Comparison of ENCODE assay signal across 8 cellular contexts in the genomic region with DNA sequence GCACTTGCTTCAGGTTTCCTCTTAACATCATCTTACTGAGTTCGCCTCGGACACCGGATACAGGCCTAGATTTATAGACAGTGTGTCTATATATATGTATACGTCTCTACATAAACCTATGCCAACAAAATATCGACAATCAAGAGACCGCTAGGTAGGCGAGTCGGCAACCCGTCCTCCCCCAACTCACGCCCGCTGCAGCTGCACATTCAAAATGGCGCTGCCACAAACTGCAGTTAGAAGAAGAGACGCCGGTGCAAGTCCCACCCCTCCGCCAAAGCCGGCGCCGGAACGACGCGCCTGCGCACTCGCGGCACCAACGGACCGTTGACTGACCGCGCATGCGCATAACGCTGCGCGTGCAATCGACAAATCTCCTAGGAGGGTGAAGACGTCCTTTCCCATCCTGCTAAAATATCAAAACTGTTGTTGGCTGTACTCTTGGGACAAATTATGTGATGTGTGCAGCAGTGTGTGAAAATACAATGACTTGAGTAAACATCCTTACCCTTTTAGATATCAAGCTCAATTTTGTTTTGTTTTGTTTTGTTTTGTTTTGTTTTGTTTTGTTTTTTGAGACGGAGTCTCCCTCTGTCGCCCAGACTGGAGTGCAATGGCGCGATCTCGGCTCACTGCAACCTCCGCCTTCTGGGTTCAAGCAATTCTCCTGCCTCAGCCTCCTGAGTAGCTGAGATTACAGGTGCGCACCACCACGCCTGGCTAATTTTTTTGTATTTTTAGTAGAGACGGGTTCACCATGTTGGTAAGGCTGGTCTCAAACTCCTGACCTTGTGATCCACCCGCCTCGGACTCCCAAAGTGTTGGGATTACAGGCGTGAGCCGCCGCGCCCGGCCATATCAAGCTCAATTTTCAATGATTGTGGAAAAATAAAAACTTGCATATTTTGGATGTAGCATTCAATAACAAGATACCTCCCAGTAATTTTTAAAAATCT. TPM values are rescaled to one million over a fixed set of nuclear protein-coding genes. Genes with fewer than 3 reads are reported as not detected.
A peak's percentile ranks its signal among the peaks of the same experiment; 100 is the strongest.
DNase-seq lines count a peak whose midpoint lies in the region; ATAC-seq, FAIRE-seq and TF ChIP-seq lines count a peak whose summit lies in the region.
"Not testable (repeated sequence)": the region's sequence is repeated elsewhere in the genome, so short reads cannot be mapped to it uniquely, and the experiment has no call there.

A gene with protein sequence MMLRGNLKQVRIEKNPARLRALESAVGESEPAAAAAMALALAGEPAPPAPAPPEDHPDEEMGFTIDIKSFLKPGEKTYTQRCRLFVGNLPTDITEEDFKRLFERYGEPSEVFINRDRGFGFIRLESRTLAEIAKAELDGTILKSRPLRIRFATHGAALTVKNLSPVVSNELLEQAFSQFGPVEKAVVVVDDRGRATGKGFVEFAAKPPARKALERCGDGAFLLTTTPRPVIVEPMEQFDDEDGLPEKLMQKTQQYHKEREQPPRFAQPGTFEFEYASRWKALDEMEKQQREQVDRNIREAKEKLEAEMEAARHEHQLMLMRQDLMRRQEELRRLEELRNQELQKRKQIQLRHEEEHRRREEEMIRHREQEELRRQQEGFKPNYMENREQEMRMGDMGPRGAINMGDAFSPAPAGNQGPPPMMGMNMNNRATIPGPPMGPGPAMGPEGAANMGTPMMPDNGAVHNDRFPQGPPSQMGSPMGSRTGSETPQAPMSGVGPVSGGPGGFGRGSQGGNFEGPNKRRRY (minus strand): TSS at position 219 of the 956 bp plus-strand sequence. CDS start 188 bp downstream, at position 31.

- intact Hi-C loops in heart right ventricle (cut with DNase I) (loop anchor here in 8 of 10 donors (2.0 to 10.0 kb wide), 6 partner anchors 79 to 179 kb away; a partner anchor contains a TSS), posterior cingulate gyrus (cut with DNase I) (loop anchor here (1.0 to 2.0 kb wide), 3 partner anchors 80 to 174 kb away; a partner anchor contains a TSS)

- peak in 1 of 4 donors; percentile 10 for TF ChIP-seq EP300 in upper lobe of left lung (IDR thresholded peaks at IDR 0.05)

- not testable (repeated sequence) for H3K27me3 ChIP-seq in heart right ventricle, upper lobe of left lung

- not testable (repeated sequence) for H3K36me3 ChIP-seq in heart right ventricle, upper lobe of left lung

- H3K27me3 Mint-ChIP-seq in T-helper 1 cell treated with Interleukin-12 subunit alpha and Interleukin-12 subunit beta and Interleukin-4 antibody, amounts not matched to agents 30 μg/mL and 1 μg/mL, for 36 hours (ENCODE audit: low read depth): not testable (repeated sequence)

- H3K4me3 ChIP-seq in heart right ventricle (peak within 1 kb of the TSS; percentile 89 to 100 (median 95)), upper lobe of left lung (peak within 1 kb of the TSS; percentile 66 to 89 (median 80))

- not testable (repeated sequence) for H3K4me1 Mint-ChIP-seq in T-helper 1 cell treated with Interleukin-12 subunit alpha and Interleukin-12 subunit beta and Interleukin-4 antibody, amounts not matched to agents 30 μg/mL and 1 μg/mL, for 36 hours (ENCODE audit: low read depth)

- DNase-seq in GM12891 (ENCODE audit: insufficient read length, low spot score) (peak; percentile 86), NCI-H1694 (lab: John Stamatoyannopoulos, UW) (peak; percentile 84), amniotic stem cell (lab: John Stamatoyannopoulos, UW) (peak; percentile 79), heart right ventricle (peak; percentile 94 to 97), posterior cingulate gyrus (peak; percentile 90 to 99 (median 93)), upper lobe of left lung (peak; percentile 94 to 99)

- WGBS in heart right ventricle, 2 donors: 21 to 22% methylated on average over 50 of the region's 50 CpGs
- whole genome bisulfite sequencing in upper lobe of left lung, 2 donors: 19% methylated on average over 50 of the region's 50 CpGs

- peak; percentile 100 for FAIRE-seq in GM12891 (lab: Jason Lieb, UNC)

- peak; percentile 94 for TF ChIP-seq POLR2A in GM12891 (IDR thresholded peaks at IDR 0.05; ENCODE audit: low read depth, low read length)
- peak in 3 of 4 donors; percentile 88 to 98 (median 94) for TF ChIP-seq POLR2A in upper lobe of left lung (IDR thresholded peaks at IDR 0.05)

- H3K36me3 Mint-ChIP-seq in T-helper 1 cell treated with Interleukin-12 subunit alpha and Interleukin-12 subunit beta and Interleukin-4 antibody, amounts not matched to agents 30 μg/mL and 1 μg/mL, for 36 hours (ENCODE audit: low read depth): peaks cover 16% of the 10 kb centered on the region

- ATAC-seq in HG02870 (IDR thresholded peaks at IDR 0.05; ENCODE audit: unreplicated experiment): peak; percentile 81
- ATAC-seq in heart right ventricle: peak; percentile 94 to 98 (median 97)
- peak; percentile 96 to 99 for ATAC-seq in upper lobe of left lung (ENCODE audit: low FRiP score in 2 of 2)

- TF ChIP-seq CTCF in heart right ventricle (IDR thresholded peaks at IDR 0.05): peak in 2 of 9 donors; percentile 13 to 30
- TF ChIP-seq CTCF in upper lobe of left lung (IDR thresholded peaks at IDR 0.05): not testable (repeated sequence)

- H3K27ac ChIP-seq in heart right ventricle: peak within 1 kb of the TSS; percentile 77 to 98 (median 96)
- H3K27ac ChIP-seq in upper lobe of left lung: peak within 1 kb of the TSS; percentile 95 to 99 (median 96)

- H3K4me1 ChIP-seq in heart right ventricle (peaks cover 0 to 14% (median 10%) of the 10 kb centered on the region in 9 donors), upper lobe of left lung (peaks cover 3 to 11% (median 7%) of the 10 kb centered on the region in 4 donors)

- H3K4me3 Mint-ChIP-seq in T-helper 1 cell treated with Interleukin-12 subunit alpha and Interleukin-12 subunit beta and Interleukin-4 antibody, amounts not matched to agents 30 μg/mL and 1 μg/mL, for 36 hours: peak within 1 kb of the TSS; percentile 95

- H3K9me3 ChIP-seq in heart right ventricle, upper lobe of left lung: not testable (repeated sequence)

- H3K27ac Mint-ChIP-seq in T-helper 1 cell treated with Interleukin-12 subunit alpha and Interleukin-12 subunit beta and Interleukin-4 antibody, amounts not matched to agents 30 μg/mL and 1 μg/mL, for 36 hours: peak within 1 kb of the TSS; percentile 98

- H3K9me3 Mint-ChIP-seq in T-helper 1 cell treated with Interleukin-12 subunit alpha and Interleukin-12 subunit beta and Interleukin-4 antibody, amounts not matched to agents 30 μg/mL and 1 μg/mL, for 36 hours: not testable (repeated sequence)

TF ChIP-seq in GM12891, 5 proteins besides CTCF, POLR2A, EP300 and RAD21:
- TF ChIP-seq POLR2AphosphoS5 (IDR thresholded peaks at IDR 0.05; ENCODE audit: low read depth, low read length): peak; percentile 94
- TF ChIP-seq POU2F2 (IDR thresholded peaks at IDR 0.05; ENCODE audit: low read depth, low read length): peak; percentile 50; the same call in 1 of the 2 replicates
- TF ChIP-seq TAF1 (IDR thresholded peaks at IDR 0.05; ENCODE audit: low read depth, low read length): peak; percentile 95

RNA-seq across cellular contexts. Expression of the gene that starts here (rescaled TPM):
- 33.7 TPM for polyA plus RNA-seq in GM12891 (2012; ENCODE audit: low read depth, missing spikeins)
- total RNA-seq in heart right ventricle (10 to 100 TPM; 22.5 to 34.0 (median 26.3) TPM), upper lobe of left lung (100 to 1,000 TPM in 2 of 6 donors, 10 to 100 TPM in 4; 38.0 to 265 (median 69.7) TPM)
- polyA plus RNA-seq in heart right ventricle: 10 to 100 TPM; 20.7 to 23.6 TPM

Comparison
In these comparisons a context has a peak if more than half of its experiments do, and no peak if none do; other contexts are left out.
1. Peak in every context shown above with its lines: DNase-seq, ATAC-seq, H3K4me3 ChIP-seq and H3K27ac ChIP-seq.